Comparison of ENCODE assay signal across 18 cellular contexts in the genomic region with DNA sequence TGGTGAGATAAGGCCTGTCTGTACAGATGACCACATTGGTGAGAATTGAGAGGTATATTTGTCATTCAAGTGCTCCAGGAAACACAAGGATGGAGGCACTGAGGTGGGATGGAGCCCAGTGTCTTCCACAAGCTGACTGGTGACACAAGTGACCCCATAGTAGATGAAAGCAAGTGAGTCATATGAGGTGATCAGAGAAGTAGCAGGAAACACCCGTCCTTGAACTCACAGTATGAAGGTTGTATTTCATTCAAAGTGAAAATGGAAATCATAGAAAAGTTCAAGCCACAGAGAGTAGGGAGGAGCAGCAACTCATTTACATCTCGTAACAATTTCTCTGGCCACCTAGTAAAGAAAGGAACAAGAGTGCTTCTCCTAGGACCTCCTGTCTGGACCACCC.
"Had no signal": no experiment of that assay in that cellular context is flagged by ENCODE, and none has a peak within 500 bp of the region (broad histone marks: within the 10 kb centered on the region; RNA-seq: fewer than 3 reads in every experiment).

No MANE protein-coding gene starts in this region.

- H3K27ac Mint-ChIP-seq: IgD-negative memory B cell had no signal

- H3K27me3 Mint-ChIP-seq: IgD-negative memory B cell had no signal

- H3K4me3 ChIP-seq: K562, SJSA1, SK-N-MC had no signal

- H3K36me3 ChIP-seq: SJSA1 had no signal

- H3K4me1 ChIP-seq: SJSA1 had no signal

- H3K4me1 Mint-ChIP-seq: IgD-negative memory B cell had no signal

- DNase-seq: Kasumi-1, MM.1S, NCI-H1092 treated with DMSO at 0.1 percent for 48 hours, NCI-H1436, NCI-H187, NCI-H2029 treated with DMSO at 0.1 percent for 48 hours, NCI-H2171 treated with DMSO at 0.1 percent for 48 hours, NCI-H345, NCI-H446 treated with DMSO at 0.1 percent for 48 hours, Right ventricle myocardium superior, RPMI8226, SIG-M5 had no signal

- H3K27me3 ChIP-seq: SJSA1 had no signal

- H3K27ac ChIP-seq: HL-60, KMS-11, SJSA1, SK-N-MC had no signal

- H3K4me3 Mint-ChIP-seq: IgD-negative memory B cell had no signal

- ATAC-seq: K562 had no signal

- H3K36me3 Mint-ChIP-seq: IgD-negative memory B cell had no signal

- H3K9me3 ChIP-seq: SJSA1 had no signal
